8 cellular contexts compared by ENCODE assay signal in the genomic region with DNA sequence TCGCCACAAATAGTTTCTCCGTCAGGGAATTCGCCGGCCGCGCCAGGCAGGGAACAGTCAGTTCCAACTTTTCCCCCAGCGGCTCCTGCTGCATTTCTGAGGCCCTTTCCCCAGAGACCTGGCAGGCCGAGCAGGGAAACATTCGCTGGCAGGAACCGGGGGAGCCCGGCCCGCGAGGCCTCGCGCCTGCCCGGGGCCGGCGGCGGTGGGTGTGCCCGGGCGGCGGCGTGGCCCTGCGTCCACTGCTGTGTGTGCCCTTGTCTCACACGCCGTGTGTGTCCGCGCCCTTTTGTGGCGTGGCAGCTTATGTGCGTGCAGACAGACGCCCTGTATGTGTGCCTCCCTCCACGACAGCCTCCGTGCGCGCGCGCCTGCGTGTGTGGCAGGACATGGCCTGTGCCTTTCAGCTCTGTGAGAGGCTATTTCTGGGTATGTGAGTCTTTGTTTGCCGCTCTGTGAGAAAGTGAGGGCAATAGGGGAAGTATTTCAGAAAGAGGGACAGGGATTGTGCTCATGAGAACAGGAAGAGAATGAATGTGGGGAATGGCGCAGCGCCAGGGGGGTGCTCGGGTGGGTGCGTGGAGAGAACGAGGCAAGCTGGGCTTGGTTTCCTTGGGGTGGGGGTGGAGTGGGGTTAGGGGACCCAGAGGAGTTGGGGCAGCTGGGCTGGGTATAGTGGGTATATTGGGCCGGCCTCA. TPM values are rescaled to one million over a fixed set of nuclear protein-coding genes. Genes with fewer than 3 reads are reported as not detected.
DNase-seq lines count a peak whose midpoint lies in the region; ATAC-seq and TF ChIP-seq lines count a peak whose summit lies in the region.

No MANE protein-coding gene starts in this region.

- peaks cover 43% of the 10 kb centered on the region for H3K4me1 ChIP-seq in fibroblast of lung (ENCODE audit: control insufficient read depth, extremely low read depth, insufficient read depth, low read length)
- H3K4me1 ChIP-seq in urinary bladder (ENCODE audit: insufficient read depth) = no peaks in the 10 kb centered on the region

- H3K4me3 ChIP-seq in fibroblast of lung (replicated peaks in 1 of 4; ENCODE audit: control extremely low read depth in 1 of 4, insufficient read depth in 1 of 4, low read depth in 3 of 4, low read length in 4 of 4) (peak overlapping the region in 3 of 4 experiments; percentile 24 to 82 (median 66)), urinary bladder (ENCODE audit: low read depth, low read length) (peak overlapping the region; percentile 57)

- H3K9me3 Mint-ChIP-seq in CD4-positive, alpha-beta T cell = no peaks in the 10 kb centered on the region
- H3K9me3 Mint-ChIP-seq in IgD-negative memory B cell (no peaks in the 10 kb centered on the region), naive B cell (no peaks in the 10 kb centered on the region)

- peak in 5 of 10 experiments; percentile 19 to 54 (median 24) for DNase-seq in CD4-positive, alpha-beta T cell
- peak; percentile 19 for DNase-seq in activated T-helper 1 cell treated with Interleukin-2 at 50 U/mL for 16 hours (ENCODE audit: low read depth)
- peak; percentile 53 to 65 for DNase-seq in fibroblast of lung (ENCODE audit: low read depth in 2 of 2)
- peak; percentile 44 for DNase-seq in naive B cell
- no peak for DNase-seq in NCI-H82 treated with DMSO at 0.1 percent for 48 hours (lab: John Stamatoyannopoulos, UW; ENCODE audit: unreplicated experiment)
- no peak for DNase-seq in GM19238 (ENCODE audit: insufficient read length, low spot score)

- WGBS in urinary bladder = under 1% methylated on average over 45 of the region's 45 CpGs

- peak overlapping the region; percentile 92 for H2AFZ ChIP-seq in fibroblast of lung (ENCODE audit: low read length)

- peak overlapping the region; percentile 70 for H3K9ac ChIP-seq in fibroblast of lung (ENCODE audit: insufficient read depth, low read length)

- no peaks in the 10 kb centered on the region for H3K9me3 ChIP-seq in CD4-positive, alpha-beta T cell (ENCODE audit: control insufficient read depth, low read length)
- H3K9me3 ChIP-seq in fibroblast of lung (ENCODE audit: control insufficient read depth, insufficient read depth, low read depth, low read length) = no peaks in the 10 kb centered on the region

- H3K4me2 ChIP-seq in fibroblast of lung (ENCODE audit: extremely low read depth, insufficient read depth, low read length) = peak overlapping the region; percentile 71

- intact Hi-C loops in CD4-positive, alpha-beta T cell (cut with DNase I, micrococcal nuclease) = loop anchor here (5.0 to 10.0 kb wide), 2 partner anchors 82 to 84 kb away; a partner anchor contains a TSS

- CTCF ChIA-PET in CD4-positive, alpha-beta T cell (lab: Charles Lee) = no interaction called here

- H3K79me2 ChIP-seq in fibroblast of lung (ENCODE audit: control insufficient read depth, insufficient read depth, low read length) = peaks cover 5% of the 10 kb centered on the region

- H3K27ac Mint-ChIP-seq in CD4-positive, alpha-beta T cell = no peak overlapping the region
- H3K27ac Mint-ChIP-seq in IgD-negative memory B cell = peak overlapping the region in 1 of 3 donors; percentile 27
- H3K27ac Mint-ChIP-seq in naive B cell = peak overlapping the region in 1 of 6 donors; percentile 72

- POLR2A ChIA-PET in CD4-positive, alpha-beta T cell (lab: Charles Lee) = interaction anchor here (1.0 kb wide), 1 partner anchor 9 kb away, joined by 4 read pairs; no protein-coding TSS in a partner anchor

- H3K27me3 Mint-ChIP-seq in CD4-positive, alpha-beta T cell = peaks cover 83% of the 10 kb centered on the region
- H3K27me3 Mint-ChIP-seq in IgD-negative memory B cell (peaks cover 51% of the 10 kb centered on the region), naive B cell (peaks cover 14 to 65% (median 59%) of the 10 kb centered on the region in 3 donors)

- H3K4me3 Mint-ChIP-seq in CD4-positive, alpha-beta T cell = peak overlapping the region; percentile 84
- H3K4me3 Mint-ChIP-seq in IgD-negative memory B cell (peak overlapping the region; percentile 15 to 93 (median 83)), naive B cell (peak overlapping the region; percentile 69 to 90 (median 82))

- H3K27ac ChIP-seq in CD4-positive, alpha-beta T cell (ENCODE audit: low read depth, low read length) = no peak overlapping the region
- H3K27ac ChIP-seq in fibroblast of lung (ENCODE audit: insufficient read depth, low read length) = peak overlapping the region; percentile 52
- peak overlapping the region; percentile 63 for H3K27ac ChIP-seq in urinary bladder (ENCODE audit: low read depth)

- no peaks in the 10 kb centered on the region for H3K36me3 Mint-ChIP-seq in CD4-positive, alpha-beta T cell (ENCODE audit: low read depth)
- peaks cover 2% of the 10 kb centered on the region for H3K36me3 Mint-ChIP-seq in IgD-negative memory B cell
- H3K36me3 Mint-ChIP-seq in naive B cell = no peaks in the 10 kb centered on the region

- no peak for TF ChIP-seq CTCF in CD4-positive, alpha-beta T cell (IDR thresholded peaks at IDR 0.05)
- TF ChIP-seq CTCF in fibroblast of lung (conservative IDR thresholded peaks at IDR 0.05 in 1 of 2, IDR thresholded peaks at IDR 0.05 in 1 of 2; ENCODE audit: low read depth in 1 of 2, low read length in 2 of 2) = no peak

- peaks cover 54% of the 10 kb centered on the region for H3K4me1 Mint-ChIP-seq in CD4-positive, alpha-beta T cell (ENCODE audit: low read depth)
- H3K4me1 Mint-ChIP-seq in IgD-negative memory B cell (peaks cover 10 to 23% (median 14%) of the 10 kb centered on the region in 3 donors), naive B cell (peaks cover 38 to 61% (median 58%) of the 10 kb centered on the region in 3 donors)

- peak; percentile 30 for ATAC-seq in CD4-positive, alpha-beta T cell (ENCODE audit: poor library complexity)
- ATAC-seq in naive B cell (ENCODE audit: low read depth in 2 of 2) = peak; percentile 29 to 38

- no peaks in the 10 kb centered on the region for H4K20me1 ChIP-seq in fibroblast of lung (ENCODE audit: control insufficient read depth, extremely low read depth, insufficient read depth, low read length)

- no peaks in the 10 kb centered on the region for H3K36me3 ChIP-seq in fibroblast of lung (ENCODE audit: control insufficient read depth, insufficient read depth, low read length)
- no peaks in the 10 kb centered on the region for H3K36me3 ChIP-seq in urinary bladder (ENCODE audit: insufficient read depth)

- peaks cover 66% of the 10 kb centered on the region for H3K27me3 ChIP-seq in CD4-positive, alpha-beta T cell (ENCODE audit: control insufficient read depth, insufficient read depth, low read length)
- no peaks in the 10 kb centered on the region for H3K27me3 ChIP-seq in fibroblast of lung (ENCODE audit: control insufficient read depth, insufficient read depth, low read length)

RNA-seq across cellular contexts. Expression of a gene that starts 0.7 kb away (rescaled TPM):
- total RNA-seq in CD4-positive, alpha-beta T cell = 10 to 100 TPM; 11.8 to 14.8 TPM
- polyA plus RNA-seq in IgD-negative memory B cell (1.1 TPM), fibroblast of lung (30.7 and 30.9 TPM in 2 replicates), naive B cell (ENCODE audit: low read depth in 6 of 6) (1 to 10 TPM in 1 of 6 donors, under 1 TPM in 3, not detected in 2; 0.35 to 3.1 (median 0.64) TPM), urinary bladder (47.8 TPM)
- total RNA-seq in fibroblast of lung (23.8 and 27.0 TPM in 2 replicates), urinary bladder (33.2 TPM)
- polyA plus RNA-seq in fibroblast of lung (2012) = 30.4 and 32.5 TPM in 2 replicates
- 41.0 and 45.7 TPM in 2 replicates for polyA minus RNA-seq in fibroblast of lung (ENCODE audit: low replicate concordance)

RNA-seq across cellular contexts. Expression of a gene that starts 16.9 kb away (rescaled TPM):
- total RNA-seq in CD4-positive, alpha-beta T cell = 10 to 100 TPM; 29.6 to 30.5 TPM
- polyA plus RNA-seq in IgD-negative memory B cell = 25.4 TPM
- total RNA-seq in fibroblast of lung = 33.9 and 46.7 TPM in 2 replicates
- polyA plus RNA-seq in fibroblast of lung = 33.6 and 42.5 TPM in 2 replicates
- 52.1 and 56.7 TPM in 2 replicates for polyA plus RNA-seq in fibroblast of lung (2012)
- polyA minus RNA-seq in fibroblast of lung (ENCODE audit: low replicate concordance) = 64.7 and 75.7 TPM in 2 replicates
- 10 to 100 TPM; 20.4 to 43.9 (median 25.2) TPM for polyA plus RNA-seq in naive B cell (ENCODE audit: low read depth in 6 of 6)
- 25.2 TPM for total RNA-seq in urinary bladder
- polyA plus RNA-seq in urinary bladder = 23.0 TPM

RNA-seq across cellular contexts. Expression of a gene that starts 22.2 kb away (rescaled TPM):
- 10 to 100 TPM; 12.3 to 13.2 TPM for total RNA-seq in CD4-positive, alpha-beta T cell
- polyA plus RNA-seq in IgD-negative memory B cell (34.2 TPM), fibroblast of lung (41.6 and 66.1 TPM in 2 replicates), naive B cell (ENCODE audit: low read depth in 6 of 6) (10 to 100 TPM; 23.0 to 32.6 (median 25.4) TPM), urinary bladder (29.6 TPM)
- total RNA-seq in fibroblast of lung (46.4 and 46.7 TPM in 2 replicates), urinary bladder (14.1 TPM)
- polyA plus RNA-seq in fibroblast of lung (2012) = 33.1 and 53.6 TPM in 2 replicates
- 56.0 and 72.3 TPM in 2 replicates for polyA minus RNA-seq in fibroblast of lung (ENCODE audit: low replicate concordance)

RNA-seq across cellular contexts. Expression of a gene that starts 38.9 kb away (rescaled TPM):
- not detected for total RNA-seq in CD4-positive, alpha-beta T cell
- polyA plus RNA-seq in IgD-negative memory B cell = not detected
- not detected in 2 replicates for total RNA-seq in fibroblast of lung
- polyA plus RNA-seq in fibroblast of lung = not detected in 2 replicates
- polyA plus RNA-seq in fibroblast of lung (2012) = not detected in 2 replicates
- not detected in 2 replicates for polyA minus RNA-seq in fibroblast of lung (ENCODE audit: low replicate concordance)
- not detected for polyA plus RNA-seq in naive B cell (ENCODE audit: low read depth in 6 of 6)
- total RNA-seq in urinary bladder = not detected
- not detected for polyA plus RNA-seq in urinary bladder

Comparison
In these comparisons a context has a peak if more than half of its experiments do, and no peak if none do; other contexts are left out.
1. DNase-seq: peak in activated T-helper 1 cell treated with Interleukin-2 at 50 U/mL for 16 hours (single experiment), fibroblast of lung (2 of 2) and naive B cell (single experiment); none in NCI-H82 treated with DMSO at 0.1 percent for 48 hours (single experiment) and GM19238 (single experiment).
2. RNA of a gene that starts 0.7 kb away (polyA plus RNA-seq): 47.8 TPM in urinary bladder (single experiment) and 30.4 to 32.5 TPM in fibroblast of lung; 1.1 TPM in IgD-negative memory B cell (single experiment) and 0.35 to 3.1 TPM in naive B cell; every median in the first group is over 4 times any median in the second.
3. Peak in every context shown above with its lines, with median percentiles within 50 percentile points of each other: H3K4me3 Mint-ChIP-seq.